28 cellular contexts compared by ENCODE assay signal in the genomic region with DNA sequence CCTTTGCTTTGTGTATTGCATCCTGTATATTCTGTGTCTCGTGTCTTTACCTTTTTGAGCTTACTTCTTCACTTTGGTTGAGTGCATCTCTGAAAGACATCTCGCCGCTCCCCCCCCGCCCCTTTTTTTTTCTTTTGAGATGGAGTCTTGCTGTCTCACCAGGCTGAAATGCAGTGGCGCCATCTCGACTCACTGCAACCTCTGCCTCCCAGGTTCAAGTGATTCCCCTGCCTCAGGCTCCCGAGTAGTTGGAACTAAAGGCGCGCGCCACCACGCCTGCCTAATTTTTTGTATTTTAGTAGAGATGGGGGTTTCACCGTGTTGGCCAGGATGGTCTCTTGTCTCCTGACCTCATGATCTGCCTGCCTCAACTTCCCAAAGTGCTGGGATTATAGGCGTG. TPM values are rescaled to one million over a fixed set of nuclear protein-coding genes. Genes with fewer than 3 reads are reported as not detected.
DNase-seq lines count a peak whose midpoint lies in the region; ATAC-seq lines count a peak whose summit lies in the region.
"Had no signal": no experiment of that assay in that cellular context is flagged by ENCODE, and none has a peak within 500 bp of the region (broad histone marks: within the 10 kb centered on the region; RNA-seq: fewer than 3 reads in every experiment).

No MANE protein-coding gene starts in this region.

- no peak for DNase-seq in activated CD4-positive, alpha-beta T cell treated with anti-CD3 and anti-CD28 coated beads for 36 hours
- no peak for DNase-seq in activated CD4-positive, alpha-beta T cell treated with anti-CD3 and anti-CD28 coated beads for 48 hours
- peak; percentile 20 for DNase-seq in activated naive CD4-positive, alpha-beta T cell treated with anti-CD3 and anti-CD28 coated beads for 36 hours
- no peak for DNase-seq in activated naive CD4-positive, alpha-beta T cell treated with anti-CD3 and anti-CD28 coated beads, Interleukin-2, amount 50 U/mL, for 16 hours
- no peak for DNase-seq in UCSD-AML1 (lab: John Stamatoyannopoulos, UW; ENCODE audit: unreplicated experiment)
- DNase-seq: ACHN; BE2C; CD8-positive, alpha-beta memory T cell; DMS 273 treated with DMSO at 0.1 percent for 48 hours; DMS79; EL; GDM1; GOT3; KG1; MG63; NCI-H1105 treated with DMSO at 0.1 percent for 48 hours; NCI-H146; NCI-H1930; NCI-H2107; NCI-H446; NCI-H524 treated with DMSO at 0.1 percent for 48 hours; NCI-H774; NK-92 treated with Interleukin-12 subunit alpha and Interleukin-12 subunit beta, amount 100 ng/mL, for 24 hours; PC-3 had no signal

- peaks cover 32% of the 10 kb centered on the region for H3K36me3 Mint-ChIP-seq in activated CD4-positive, alpha-beta T cell treated with anti-CD3 and anti-CD28 coated beads for 36 hours (ENCODE audit: low read depth)
- H3K36me3 Mint-ChIP-seq in activated naive CD4-positive, alpha-beta T cell treated with anti-CD3 and anti-CD28 coated beads for 36 hours (ENCODE audit: low read depth) = peaks cover 10% of the 10 kb centered on the region
- peaks cover 17% of the 10 kb centered on the region for H3K36me3 Mint-ChIP-seq in activated T-helper 17 cell treated with anti-CD3 and anti-CD28 coated beads, Interleukin-2, amount 50 U/mL, for 72 hours (ENCODE audit: low read depth)
- peaks cover 72% of the 10 kb centered on the region for H3K36me3 Mint-ChIP-seq in dendritic cell treated with granulocyte-macrophage colony-stimulating factor and Interleukin-4, amounts not matched to agents 40 ng/mL and 50 ng/mL, for 4 days (ENCODE audit: low read depth)

- no peak for ATAC-seq in activated CD4-positive, alpha-beta T cell treated with anti-CD3 and anti-CD28 coated beads for 36 hours
- no peak for ATAC-seq in activated T-helper 17 cell treated with anti-CD3 and anti-CD28 coated beads, Interleukin-2, amount 50 U/mL, for 72 hours (replicated peaks)
- ATAC-seq in HG02763 (IDR thresholded peaks at IDR 0.05; ENCODE audit: unreplicated experiment) = no peak
- ATAC-seq: PC-3 had no signal

- CTCF ChIA-PET in activated CD4-positive, alpha-beta T cell treated with anti-CD3 and anti-CD28 coated beads for 36 hours (lab: Charles Lee) = interaction anchor here (0.6 to 1.8 kb wide), 6 partner anchors 25 to 84 kb away, joined by 3 to 5 read pairs (median 4); partner anchors contain the start of gene DIP2B
- CTCF ChIA-PET in activated naive CD4-positive, alpha-beta T cell treated with anti-CD3 and anti-CD28 coated beads for 36 hours (lab: Charles Lee) = interaction anchor here (0.6 to 1.5 kb wide), 8 partner anchors 12 to 83 kb away, joined by 3 to 5 read pairs (median 3); no protein-coding TSS in a partner anchor

- H3K4me1 Mint-ChIP-seq in activated CD4-positive, alpha-beta T cell treated with anti-CD3 and anti-CD28 coated beads for 36 hours = peaks cover 74% of the 10 kb centered on the region
- peaks cover 77% of the 10 kb centered on the region for H3K4me1 Mint-ChIP-seq in activated naive CD4-positive, alpha-beta T cell treated with anti-CD3 and anti-CD28 coated beads for 36 hours (ENCODE audit: low read depth)
- peaks cover 25% of the 10 kb centered on the region for H3K4me1 Mint-ChIP-seq in activated T-helper 17 cell treated with anti-CD3 and anti-CD28 coated beads, Interleukin-2, amount 50 U/mL, for 72 hours
- peaks cover 78% of the 10 kb centered on the region for H3K4me1 Mint-ChIP-seq in dendritic cell treated with granulocyte-macrophage colony-stimulating factor and Interleukin-4, amounts not matched to agents 40 ng/mL and 50 ng/mL, for 4 days (ENCODE audit: low read depth)

- no peaks in the 10 kb centered on the region for H3K9me3 Mint-ChIP-seq in activated CD4-positive, alpha-beta T cell treated with anti-CD3 and anti-CD28 coated beads for 36 hours (ENCODE audit: low read depth)
- H3K9me3 Mint-ChIP-seq in activated naive CD4-positive, alpha-beta T cell treated with anti-CD3 and anti-CD28 coated beads for 36 hours = no peaks in the 10 kb centered on the region
- H3K9me3 Mint-ChIP-seq in activated T-helper 17 cell treated with anti-CD3 and anti-CD28 coated beads, Interleukin-2, amount 50 U/mL, for 72 hours = no peaks in the 10 kb centered on the region
- no peaks in the 10 kb centered on the region for H3K9me3 Mint-ChIP-seq in dendritic cell treated with granulocyte-macrophage colony-stimulating factor and Interleukin-4, amounts not matched to agents 40 ng/mL and 50 ng/mL, for 4 days
- H3K9me3 Mint-ChIP-seq: CD14-positive monocyte; CD8-positive, alpha-beta memory T cell had no signal

- peak overlapping the region; percentile 99 for H3K27ac Mint-ChIP-seq in activated CD4-positive, alpha-beta T cell treated with anti-CD3 and anti-CD28 coated beads for 36 hours
- H3K27ac Mint-ChIP-seq in activated naive CD4-positive, alpha-beta T cell treated with anti-CD3 and anti-CD28 coated beads for 36 hours = peak overlapping the region; percentile 90
- H3K27ac Mint-ChIP-seq in activated T-helper 17 cell treated with anti-CD3 and anti-CD28 coated beads, Interleukin-2, amount 50 U/mL, for 72 hours = peak overlapping the region; percentile 67
- peak overlapping the region; percentile 19 for H3K27ac Mint-ChIP-seq in dendritic cell treated with granulocyte-macrophage colony-stimulating factor and Interleukin-4, amounts not matched to agents 40 ng/mL and 50 ng/mL, for 4 days

- H3K4me3 Mint-ChIP-seq in activated CD4-positive, alpha-beta T cell treated with anti-CD3 and anti-CD28 coated beads for 36 hours = no peak overlapping the region
- no peak overlapping the region for H3K4me3 Mint-ChIP-seq in activated naive CD4-positive, alpha-beta T cell treated with anti-CD3 and anti-CD28 coated beads for 36 hours
- H3K4me3 Mint-ChIP-seq in activated T-helper 17 cell treated with anti-CD3 and anti-CD28 coated beads, Interleukin-2, amount 50 U/mL, for 72 hours = peak overlapping the region; percentile 43
- no peak overlapping the region for H3K4me3 Mint-ChIP-seq in dendritic cell treated with granulocyte-macrophage colony-stimulating factor and Interleukin-4, amounts not matched to agents 40 ng/mL and 50 ng/mL, for 4 days
- H3K4me3 Mint-ChIP-seq: CD14-positive monocyte; CD8-positive, alpha-beta memory T cell had no signal

- POLR2A ChIA-PET in activated CD4-positive, alpha-beta T cell treated with anti-CD3 and anti-CD28 coated beads for 36 hours (lab: Charles Lee) = interaction anchor here (1.2 to 2.2 kb wide), 3 partner anchors 12 to 47 kb away, joined by 5 to 10 read pairs (median 8); no protein-coding TSS in a partner anchor

- intact Hi-C loops in activated CD4-positive, alpha-beta T cell treated with anti-CD3 and anti-CD28 coated beads for 36 hours (cut with DNase I, micrococcal nuclease) = loop anchor here (1.0 to 10.0 kb wide), 8 partner anchors 12 to 810 kb away; partner anchors contain the start of gene TMBIM6 (in 1 of the 2)
- intact Hi-C loops in activated naive CD4-positive, alpha-beta T cell treated with anti-CD3 and anti-CD28 coated beads for 36 hours (cut with micrococcal nuclease) = loop anchor here (1.0 to 2.0 kb wide), 7 partner anchors 12 to 112 kb away; no protein-coding TSS in a partner anchor
- intact Hi-C loops in dendritic cell treated with granulocyte-macrophage colony-stimulating factor and Interleukin-4, amounts not matched to agents 40 ng/mL and 50 ng/mL, for 4 days (cut with micrococcal nuclease) = no loop called here

- no peaks in the 10 kb centered on the region for H3K27me3 Mint-ChIP-seq in activated CD4-positive, alpha-beta T cell treated with anti-CD3 and anti-CD28 coated beads for 36 hours
- H3K27me3 Mint-ChIP-seq in activated naive CD4-positive, alpha-beta T cell treated with anti-CD3 and anti-CD28 coated beads for 36 hours (ENCODE audit: low read depth) = no peaks in the 10 kb centered on the region
- no peaks in the 10 kb centered on the region for H3K27me3 Mint-ChIP-seq in activated T-helper 17 cell treated with anti-CD3 and anti-CD28 coated beads, Interleukin-2, amount 50 U/mL, for 72 hours
- H3K27me3 Mint-ChIP-seq in dendritic cell treated with granulocyte-macrophage colony-stimulating factor and Interleukin-4, amounts not matched to agents 40 ng/mL and 50 ng/mL, for 4 days = no peaks in the 10 kb centered on the region
- H3K27me3 Mint-ChIP-seq: CD8-positive, alpha-beta memory T cell had no signal

RNA-seq across cellular contexts. Expression of gene DIP2B, which starts 49.9 kb away (rescaled TPM):
- total RNA-seq in activated CD4-positive, alpha-beta T cell treated with anti-CD3 and anti-CD28 coated beads for 36 hours = 10 to 100 TPM; 29.2 to 29.4 TPM
- total RNA-seq in activated naive CD4-positive, alpha-beta T cell treated with anti-CD3 and anti-CD28 coated beads for 36 hours = 10 to 100 TPM; 27.8 to 28.2 TPM
- 10 to 100 TPM; 18.6 to 20.1 TPM for total RNA-seq in activated T-helper 17 cell treated with anti-CD3 and anti-CD28 coated beads, Interleukin-2, amount 50 U/mL, for 72 hours

Comparison
In these comparisons a context has a peak if more than half of its experiments do, and no peak if none do; other contexts are left out.
1. H3K27ac Mint-ChIP-seq: peak in every context shown above with its lines; median percentile 99 in activated CD4-positive, alpha-beta T cell treated with anti-CD3 and anti-CD28 coated beads for 36 hours; 90 in activated naive CD4-positive, alpha-beta T cell treated with anti-CD3 and anti-CD28 coated beads for 36 hours; 67 in activated T-helper 17 cell treated with anti-CD3 and anti-CD28 coated beads, Interleukin-2, amount 50 U/mL, for 72 hours; 19 in dendritic cell treated with granulocyte-macrophage colony-stimulating factor and Interleukin-4, amounts not matched to agents 40 ng/mL and 50 ng/mL, for 4 days.